In the genomic region with DNA sequence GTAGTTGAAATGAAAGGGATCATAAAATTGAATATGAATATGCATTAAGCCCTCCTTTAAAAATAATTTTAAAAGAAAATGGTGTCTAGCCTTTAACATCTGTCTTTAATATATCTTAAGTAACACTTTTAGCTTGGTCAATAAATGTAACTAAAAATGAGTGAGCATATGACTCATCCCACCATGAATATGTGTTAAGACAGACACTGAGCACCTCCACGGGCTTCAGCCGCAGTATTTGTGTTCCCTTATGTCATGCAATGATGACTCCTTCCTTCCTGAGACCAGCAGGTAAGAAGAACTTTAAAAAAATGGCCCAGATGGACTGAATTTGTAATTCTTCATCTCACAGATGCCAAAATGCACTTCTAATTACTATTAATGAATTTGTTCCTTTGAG, we compare ENCODE assay signal across 13 cellular contexts.
DNase-seq lines count a peak whose midpoint lies in the region; ATAC-seq and TF ChIP-seq lines count a peak whose summit lies in the region.
"Had no signal": no experiment of that assay in that cellular context is flagged by ENCODE, and none has a peak within 500 bp of the region (broad histone marks: within the 10 kb centered on the region; RNA-seq: fewer than 3 reads in every experiment).

No MANE protein-coding gene starts in this region.

- 86% methylated on average over 2 of the region's 2 CpGs for WGBS in esophagus muscularis mucosa

- H3K27me3 ChIP-seq in AG04450 (ENCODE audit: control insufficient read depth, insufficient read depth, low read length) (no peaks in the 10 kb centered on the region), foreskin keratinocyte (peaks cover 9% of the 10 kb centered on the region), left lung (no peaks in the 10 kb centered on the region), esophagus muscularis mucosa (no peaks in the 10 kb centered on the region), WERI-Rb-1 (ENCODE audit: insufficient read depth, low read depth, severe bottlenecking) (no peaks in the 10 kb centered on the region)
- H3K27me3 ChIP-seq: BE2C, SJSA1 had no signal

- DNase-seq in AG04450 (ENCODE audit: low read depth, low spot score) (peak; percentile 23), HCEC 1CT (peak; percentile 78), amniotic epithelial cell (ENCODE audit: low read depth) (peak; percentile 46), foreskin keratinocyte (peak; percentile 61 to 82), left lung (no peak), esophagus muscularis mucosa (ENCODE audit: extremely low spot score) (no peak), WERI-Rb-1 (no peak)
- DNase-seq: activated naive CD4-positive, alpha-beta T cell treated with anti-CD3 and anti-CD28 coated beads, Interleukin-2, amount 10 ng/mL, durations not matched to agents 7 days and 5 days; BE2C; NK-92 treated with Interleukin-12 subunit alpha and Interleukin-12 subunit beta, amount 100 ng/mL, for 24 hours had no signal

- intact Hi-C loops in left lung (cut with DNase I), result no loop called here
- intact Hi-C loops in esophagus muscularis mucosa (cut with DNase I), result no loop called here

- H3K36me3 ChIP-seq in left lung (no peaks in the 10 kb centered on the region), esophagus muscularis mucosa (no peaks in the 10 kb centered on the region), WERI-Rb-1 (no peaks in the 10 kb centered on the region)
- H3K36me3 ChIP-seq: BE2C, SJSA1, thoracic aorta had no signal

- TF ChIP-seq EP300 in esophagus muscularis mucosa (IDR thresholded peaks at IDR 0.05), result no peak

- TF ChIP-seq POLR2A in esophagus muscularis mucosa (IDR thresholded peaks at IDR 0.05; ENCODE audit: low read depth), result no peak

- POLR2A ChIA-PET in AG04450 (lab: Yijun Ruan, JAX), result no interaction called here

- no peak overlapping the region for H3K4me3 ChIP-seq in AG04450 (ENCODE audit: low read depth, low read length)
- H3K4me3 ChIP-seq in left lung, result no peak overlapping the region
- H3K4me3 ChIP-seq in esophagus muscularis mucosa, result no peak overlapping the region
- H3K4me3 ChIP-seq in WERI-Rb-1 (ENCODE audit: low read depth, low read length), result no peak overlapping the region
- H3K4me3 ChIP-seq: SJSA1, thoracic aorta had no signal

- TF ChIP-seq CTCF in AG04450 (IDR thresholded peaks at IDR 0.05; ENCODE audit: low read depth, low read length) (no peak), foreskin keratinocyte (conservative IDR thresholded peaks at IDR 0.05) (no peak), left lung (IDR thresholded peaks at IDR 0.05) (no peak), esophagus muscularis mucosa (IDR thresholded peaks at IDR 0.05) (no peak), WERI-Rb-1 (IDR thresholded peaks at IDR 0.05; ENCODE audit: low read depth, low read length) (no peak)

- H3K4me1 ChIP-seq in foreskin keratinocyte, result no peaks in the 10 kb centered on the region
- no peaks in the 10 kb centered on the region for H3K4me1 ChIP-seq in left lung
- peaks cover 0 to 3% (median 0%) of the 10 kb centered on the region in 4 donors for H3K4me1 ChIP-seq in esophagus muscularis mucosa

- H3K9me3 ChIP-seq in AG04450 (ENCODE audit: control insufficient read depth, insufficient read depth, low read length) (no peaks in the 10 kb centered on the region), left lung (no peaks in the 10 kb centered on the region), esophagus muscularis mucosa (no peaks in the 10 kb centered on the region), WERI-Rb-1 (ENCODE audit: severe bottlenecking) (no peaks in the 10 kb centered on the region)
- H3K9me3 ChIP-seq: BE2C, SJSA1, thoracic aorta had no signal

- H3K27ac ChIP-seq in AG04450 (ENCODE audit: low read depth, low read length) (no peak overlapping the region), foreskin keratinocyte (no peak overlapping the region), left lung (no peak overlapping the region), esophagus muscularis mucosa (replicated peaks in 1 of 4) (no peak overlapping the region), WERI-Rb-1 (no peak overlapping the region)
- H3K27ac ChIP-seq: SJSA1, thoracic aorta had no signal

- ATAC-seq in foreskin keratinocyte (peak; percentile 80), left lung (no peak), HG03135 (IDR thresholded peaks at IDR 0.05; ENCODE audit: unreplicated experiment) (no peak)

- CTCF ChIA-PET in AG04450 (lab: Charles Lee), result no interaction called here

Comparison
In these comparisons a context has a peak if more than half of its experiments do, and no peak if none do; other contexts are left out.
1. DNase-seq: peak in AG04450 (single experiment), HCEC 1CT (single experiment), amniotic epithelial cell (single experiment) and foreskin keratinocyte (2 of 2); none in left lung (0 of 2), esophagus muscularis mucosa (single experiment) and WERI-Rb-1 (single experiment).